Comparison of ENCODE assay signal across 8 cellular contexts in genomic region chr11:35126000-35126878, GRCh38. TPM values are rescaled to one million over a fixed set of nuclear protein-coding genes. Genes with fewer than 3 reads are reported as not detected.
DNase-seq lines count a peak whose midpoint lies in the region; ATAC-seq lines count a peak whose summit lies in the region.

No MANE protein-coding gene starts in this region.

- H3K4me1 ChIP-seq in BLaER1 treated with 17β-estradiol and CSF1 and Interleukin-3, amounts not matched to agents 10 nM and 100 nM: peaks cover 12 to 23% (median 19%) of the 10 kb centered on the region in 10 experiments

- H3K9me3 Mint-ChIP-seq in activated T-cell treated with anti-CD3 and anti-CD28 coated beads, Interleukin-2, amount 50 U/mL, for 72 hours: no peaks in the 10 kb centered on the region

- peak overlapping the region; percentile 79 to 82 for H3K4me3 Mint-ChIP-seq in activated T-cell treated with anti-CD3 and anti-CD28 coated beads, Interleukin-2, amount 50 U/mL, for 72 hours

- H3K36me3 Mint-ChIP-seq in activated T-cell treated with anti-CD3 and anti-CD28 coated beads, Interleukin-2, amount 50 U/mL, for 72 hours (ENCODE audit: insufficient read depth in 2 of 2): no peaks in the 10 kb centered on the region

- ATAC-seq in HG03045 (IDR thresholded peaks at IDR 0.05; ENCODE audit: unreplicated experiment): peak; percentile 48
- ATAC-seq in activated T-cell treated with anti-CD3 and anti-CD28 coated beads, Interleukin-2, amount 50 U/mL, for 72 hours (replicated peaks in 1 of 2): peak; percentile 85 to 87

- H3K4me2 ChIP-seq in BLaER1 treated with 17β-estradiol and CSF1 and Interleukin-3, amounts not matched to agents 10 nM and 100 nM: peak overlapping the region; percentile 18 to 55 (median 45); a peak in 19 of 22 replicates

- H3K27ac Mint-ChIP-seq in activated T-cell treated with anti-CD3 and anti-CD28 coated beads, Interleukin-2, amount 50 U/mL, for 72 hours: peak overlapping the region; percentile 25

- no peaks in the 10 kb centered on the region for H3K27me3 ChIP-seq in BLaER1 treated with 17β-estradiol and CSF1 and Interleukin-3, amounts not matched to agents 10 nM and 100 nM

- peaks cover 6% of the 10 kb centered on the region for H3K27me3 Mint-ChIP-seq in activated T-cell treated with anti-CD3 and anti-CD28 coated beads, Interleukin-2, amount 50 U/mL, for 72 hours (ENCODE audit: low read depth)

- H3K27ac ChIP-seq in BLaER1 treated with 17β-estradiol and CSF1 and Interleukin-3, amounts not matched to agents 10 nM and 100 nM: no peak overlapping the region

- H3K4me3 ChIP-seq in BLaER1 treated with 17β-estradiol and CSF1 and Interleukin-3, amounts not matched to agents 10 nM and 100 nM: no peak overlapping the region

- DNase-seq in GM19238 (ENCODE audit: insufficient read length, low spot score) (peak; percentile 50), DMS53 (lab: John Stamatoyannopoulos, UW) (no peak), HPDE6-E6E7 (ENCODE audit: extremely low spot score) (no peak), Ammon's horn (ENCODE audit: low spot score) (no peak)
- peak; percentile 55 to 58 for DNase-seq in activated T-cell treated with anti-CD3 and anti-CD28 coated beads, Interleukin-2, amount 50 U/mL, for 72 hours
- DNase-seq in effector CD8-positive, alpha-beta T cell (lab: John Stamatoyannopoulos, UW): no peak

- no peak overlapping the region for H3K9ac ChIP-seq in BLaER1 treated with 17β-estradiol and CSF1 and Interleukin-3, amounts not matched to agents 10 nM and 100 nM

- H3K36me3 ChIP-seq in BLaER1 treated with 17β-estradiol and CSF1 and Interleukin-3, amounts not matched to agents 10 nM and 100 nM: no peaks in the 10 kb centered on the region

- H3K9me3 ChIP-seq in BLaER1 treated with 17β-estradiol and CSF1 and Interleukin-3, amounts not matched to agents 10 nM and 100 nM (replicated peaks in 1 of 11): no peaks in the 10 kb centered on the region; a peak in 1 of 22 replicates

- no peaks in the 10 kb centered on the region for H4K20me1 ChIP-seq in BLaER1 treated with 17β-estradiol and CSF1 and Interleukin-3, amounts not matched to agents 10 nM and 100 nM

- peaks cover 72% of the 10 kb centered on the region for H3K4me1 Mint-ChIP-seq in activated T-cell treated with anti-CD3 and anti-CD28 coated beads, Interleukin-2, amount 50 U/mL, for 72 hours (ENCODE audit: low read depth)

RNA-seq across cellular contexts. Expression of gene CD44, which starts 12.7 kb away (rescaled TPM):
- 100 to 1,000 TPM; 385 to 504 TPM for total RNA-seq in activated T-cell treated with anti-CD3 and anti-CD28 coated beads, Interleukin-2, amount 50 U/mL, for 72 hours

Comparison
In these comparisons a context has a peak if more than half of its experiments do, and no peak if none do; other contexts are left out.
1. DNase-seq: peak in GM19238 (single experiment) and activated T-cell treated with anti-CD3 and anti-CD28 coated beads, Interleukin-2, amount 50 U/mL, for 72 hours (2 of 2); none in DMS53 (single experiment), effector CD8-positive, alpha-beta T cell (single experiment), HPDE6-E6E7 (single experiment) and Ammon's horn (single experiment).